Comparison of ENCODE assay signal across 1 cellular context in the genomic region with DNA sequence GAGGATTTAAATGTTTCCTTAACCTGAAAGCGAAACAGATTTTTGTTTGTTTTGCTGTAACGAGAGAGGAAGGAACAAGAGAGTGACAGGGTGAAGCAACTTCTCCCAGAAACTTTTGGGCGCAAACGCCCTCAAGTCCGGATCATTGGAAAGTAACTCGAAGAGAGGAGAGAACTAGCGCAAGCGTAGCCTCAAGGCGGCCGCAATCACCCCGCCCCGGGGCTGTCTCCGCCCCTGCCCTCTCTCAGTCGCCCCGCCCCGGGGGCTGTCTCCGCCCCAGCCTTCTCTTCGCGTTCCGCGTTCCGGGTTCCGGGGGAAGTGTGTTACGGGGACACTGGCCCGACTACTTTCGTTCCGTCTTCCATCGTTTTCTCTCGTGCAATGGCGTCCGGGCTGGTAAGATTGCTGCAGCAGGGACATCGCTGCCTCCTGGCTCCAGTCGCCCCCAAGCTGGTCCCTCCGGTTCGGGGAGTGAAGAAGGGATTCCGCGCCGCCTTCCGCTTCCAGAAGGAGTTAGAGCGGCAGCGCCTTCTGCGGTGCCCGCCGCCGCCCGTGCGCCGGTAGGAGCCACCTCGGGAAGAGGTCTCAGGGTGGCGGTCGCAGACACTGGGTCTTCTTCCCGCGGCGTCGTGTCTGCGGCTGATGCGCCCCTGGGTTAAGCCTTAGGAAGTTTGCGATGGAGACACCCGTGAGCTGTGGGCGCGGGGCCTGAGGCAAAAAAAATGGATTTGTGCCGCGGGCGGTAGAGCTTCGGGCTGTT.
TF ChIP-seq lines count a peak whose summit lies in the region.

Gene MRPL44, plus strand, starts transcription at position 372 of the 760 bp plus-strand sequence. Its CDS starts 10 bp downstream, at position 382.

TF ChIP-seq in HepG2, 621 proteins besides CTCF, POLR2A, EP300 and RAD21 (continued from another document and continues in another):
- TF ChIP-seq, protein P1, sequence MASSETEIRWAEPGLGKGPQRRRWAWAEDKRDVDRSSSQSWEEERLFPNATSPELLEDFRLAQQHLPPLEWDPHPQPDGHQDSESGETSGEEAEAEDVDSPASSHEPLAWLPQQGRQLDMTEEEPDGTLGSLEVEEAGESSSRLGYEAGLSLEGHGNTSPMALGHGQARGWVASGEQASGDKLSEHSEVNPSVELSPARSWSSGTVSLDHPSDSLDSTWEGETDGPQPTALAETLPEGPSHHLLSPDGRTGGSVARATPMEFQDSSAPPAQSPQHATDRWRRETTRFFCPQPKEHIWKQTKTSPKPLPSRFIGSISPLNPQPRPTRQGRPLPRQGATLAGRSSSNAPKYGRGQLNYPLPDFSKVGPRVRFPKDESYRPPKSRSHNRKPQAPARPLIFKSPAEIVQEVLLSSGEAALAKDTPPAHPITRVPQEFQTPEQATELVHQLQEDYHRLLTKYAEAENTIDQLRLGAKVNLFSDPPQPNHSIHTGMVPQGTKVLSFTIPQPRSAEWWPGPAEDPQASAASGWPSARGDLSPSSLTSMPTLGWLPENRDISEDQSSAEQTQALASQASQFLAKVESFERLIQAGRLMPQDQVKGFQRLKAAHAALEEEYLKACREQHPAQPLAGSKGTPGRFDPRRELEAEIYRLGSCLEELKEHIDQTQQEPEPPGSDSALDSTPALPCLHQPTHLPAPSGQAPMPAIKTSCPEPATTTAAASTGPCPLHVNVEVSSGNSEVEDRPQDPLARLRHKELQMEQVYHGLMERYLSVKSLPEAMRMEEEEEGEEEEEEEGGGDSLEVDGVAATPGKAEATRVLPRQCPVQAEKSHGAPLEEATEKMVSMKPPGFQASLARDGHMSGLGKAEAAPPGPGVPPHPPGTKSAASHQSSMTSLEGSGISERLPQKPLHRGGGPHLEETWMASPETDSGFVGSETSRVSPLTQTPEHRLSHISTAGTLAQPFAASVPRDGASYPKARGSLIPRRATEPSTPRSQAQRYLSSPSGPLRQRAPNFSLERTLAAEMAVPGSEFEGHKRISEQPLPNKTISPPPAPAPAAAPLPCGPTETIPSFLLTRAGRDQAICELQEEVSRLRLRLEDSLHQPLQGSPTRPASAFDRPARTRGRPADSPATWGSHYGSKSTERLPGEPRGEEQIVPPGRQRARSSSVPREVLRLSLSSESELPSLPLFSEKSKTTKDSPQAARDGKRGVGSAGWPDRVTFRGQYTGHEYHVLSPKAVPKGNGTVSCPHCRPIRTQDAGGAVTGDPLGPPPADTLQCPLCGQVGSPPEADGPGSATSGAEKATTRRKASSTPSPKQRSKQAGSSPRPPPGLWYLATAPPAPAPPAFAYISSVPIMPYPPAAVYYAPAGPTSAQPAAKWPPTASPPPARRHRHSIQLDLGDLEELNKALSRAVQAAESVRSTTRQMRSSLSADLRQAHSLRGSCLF (CRISPR knock-in tag; IDR thresholded peaks at IDR 0.05; ENCODE audit: borderline replicate concordance): no peak; the same call in 1 of the 2 replicates
- peak; percentile 92 for TF ChIP-seq ARNTL (CRISPR knock-in tag; IDR thresholded peaks at IDR 0.05)
- peak; percentile 93 for TF ChIP-seq AFF4 (CRISPR knock-in tag; IDR thresholded peaks at IDR 0.05)
- TF ChIP-seq, protein P2, sequence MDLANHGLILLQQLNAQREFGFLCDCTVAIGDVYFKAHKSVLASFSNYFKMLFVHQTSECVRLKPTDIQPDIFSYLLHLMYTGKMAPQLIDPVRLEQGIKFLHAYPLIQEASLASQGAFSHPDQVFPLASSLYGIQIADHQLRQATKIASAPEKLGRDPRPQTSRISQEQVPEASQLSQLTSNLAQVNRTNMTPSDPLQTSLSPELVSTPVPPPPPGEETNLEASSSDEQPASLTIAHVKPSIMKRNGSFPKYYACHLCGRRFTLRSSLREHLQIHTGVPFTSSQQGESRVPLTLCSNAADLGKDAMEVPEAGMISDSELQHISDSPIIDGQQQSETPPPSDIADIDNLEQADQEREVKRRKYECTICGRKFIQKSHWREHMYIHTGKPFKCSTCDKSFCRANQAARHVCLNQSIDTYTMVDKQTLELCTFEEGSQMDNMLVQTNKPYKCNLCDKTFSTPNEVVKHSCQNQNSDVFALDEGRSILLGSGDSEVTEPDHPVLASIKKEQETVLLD (CRISPR knock-in tag; IDR thresholded peaks at IDR 0.05; ENCODE audit: low read depth): no peak; the same call in 1 of the 2 replicates
- TF ChIP-seq PHF8 (CRISPR knock-in tag; IDR thresholded peaks at IDR 0.05): peak; percentile 99
- peak; percentile 98 for TF ChIP-seq GABPA (IDR thresholded peaks at IDR 0.05; ENCODE audit: low read depth, low read length)
- TF ChIP-seq GABPA (CRISPR knock-in tag; IDR thresholded peaks at IDR 0.05; ENCODE audit: low read depth): peak; percentile 99
- TF ChIP-seq, protein P3, sequence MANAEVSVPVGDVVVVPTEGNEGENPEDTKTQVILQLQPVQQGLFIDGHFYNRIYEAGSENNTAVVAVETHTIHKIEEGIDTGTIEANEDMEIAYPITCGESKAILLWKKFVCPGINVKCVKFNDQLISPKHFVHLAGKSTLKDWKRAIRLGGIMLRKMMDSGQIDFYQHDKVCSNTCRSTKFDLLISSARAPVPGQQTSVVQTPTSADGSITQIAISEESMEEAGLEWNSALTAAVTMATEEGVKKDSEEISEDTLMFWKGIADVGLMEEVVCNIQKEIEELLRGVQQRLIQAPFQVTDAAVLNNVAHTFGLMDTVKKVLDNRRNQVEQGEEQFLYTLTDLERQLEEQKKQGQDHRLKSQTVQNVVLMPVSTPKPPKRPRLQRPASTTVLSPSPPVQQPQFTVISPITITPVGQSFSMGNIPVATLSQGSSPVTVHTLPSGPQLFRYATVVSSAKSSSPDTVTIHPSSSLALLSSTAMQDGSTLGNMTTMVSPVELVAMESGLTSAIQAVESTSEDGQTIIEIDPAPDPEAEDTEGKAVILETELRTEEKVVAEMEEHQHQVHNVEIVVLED (CRISPR knock-in tag; IDR thresholded peaks at IDR 0.05; ENCODE audit: borderline replicate concordance): peak; percentile 86
- TF ChIP-seq CBFB (CRISPR knock-in tag; IDR thresholded peaks at IDR 0.05): peak; percentile 97
- TF ChIP-seq, protein P4, sequence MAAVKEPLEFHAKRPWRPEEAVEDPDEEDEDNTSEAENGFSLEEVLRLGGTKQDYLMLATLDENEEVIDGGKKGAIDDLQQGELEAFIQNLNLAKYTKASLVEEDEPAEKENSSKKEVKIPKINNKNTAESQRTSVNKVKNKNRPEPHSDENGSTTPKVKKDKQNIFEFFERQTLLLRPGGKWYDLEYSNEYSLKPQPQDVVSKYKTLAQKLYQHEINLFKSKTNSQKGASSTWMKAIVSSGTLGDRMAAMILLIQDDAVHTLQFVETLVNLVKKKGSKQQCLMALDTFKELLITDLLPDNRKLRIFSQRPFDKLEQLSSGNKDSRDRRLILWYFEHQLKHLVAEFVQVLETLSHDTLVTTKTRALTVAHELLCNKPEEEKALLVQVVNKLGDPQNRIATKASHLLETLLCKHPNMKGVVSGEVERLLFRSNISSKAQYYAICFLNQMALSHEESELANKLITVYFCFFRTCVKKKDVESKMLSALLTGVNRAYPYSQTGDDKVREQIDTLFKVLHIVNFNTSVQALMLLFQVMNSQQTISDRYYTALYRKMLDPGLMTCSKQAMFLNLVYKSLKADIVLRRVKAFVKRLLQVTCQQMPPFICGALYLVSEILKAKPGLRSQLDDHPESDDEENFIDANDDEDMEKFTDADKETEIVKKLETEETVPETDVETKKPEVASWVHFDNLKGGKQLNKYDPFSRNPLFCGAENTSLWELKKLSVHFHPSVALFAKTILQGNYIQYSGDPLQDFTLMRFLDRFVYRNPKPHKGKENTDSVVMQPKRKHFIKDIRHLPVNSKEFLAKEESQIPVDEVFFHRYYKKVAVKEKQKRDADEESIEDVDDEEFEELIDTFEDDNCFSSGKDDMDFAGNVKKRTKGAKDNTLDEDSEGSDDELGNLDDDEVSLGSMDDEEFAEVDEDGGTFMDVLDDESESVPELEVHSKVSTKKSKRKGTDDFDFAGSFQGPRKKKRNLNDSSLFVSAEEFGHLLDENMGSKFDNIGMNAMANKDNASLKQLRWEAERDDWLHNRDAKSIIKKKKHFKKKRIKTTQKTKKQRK (IDR thresholded peaks at IDR 0.05; ENCODE audit: low read length): no peak
- TF ChIP-seq AKAP8 (CRISPR knock-in tag; IDR thresholded peaks at IDR 0.05): 0 out of 2 replicates have a peak, but pooled peaks have one; percentile 40
- peak; percentile 93; the same call in 1 of the 2 replicates for TF ChIP-seq CC2D1A (CRISPR knock-in tag; IDR thresholded peaks at IDR 0.05)
- TF ChIP-seq, protein P5, sequence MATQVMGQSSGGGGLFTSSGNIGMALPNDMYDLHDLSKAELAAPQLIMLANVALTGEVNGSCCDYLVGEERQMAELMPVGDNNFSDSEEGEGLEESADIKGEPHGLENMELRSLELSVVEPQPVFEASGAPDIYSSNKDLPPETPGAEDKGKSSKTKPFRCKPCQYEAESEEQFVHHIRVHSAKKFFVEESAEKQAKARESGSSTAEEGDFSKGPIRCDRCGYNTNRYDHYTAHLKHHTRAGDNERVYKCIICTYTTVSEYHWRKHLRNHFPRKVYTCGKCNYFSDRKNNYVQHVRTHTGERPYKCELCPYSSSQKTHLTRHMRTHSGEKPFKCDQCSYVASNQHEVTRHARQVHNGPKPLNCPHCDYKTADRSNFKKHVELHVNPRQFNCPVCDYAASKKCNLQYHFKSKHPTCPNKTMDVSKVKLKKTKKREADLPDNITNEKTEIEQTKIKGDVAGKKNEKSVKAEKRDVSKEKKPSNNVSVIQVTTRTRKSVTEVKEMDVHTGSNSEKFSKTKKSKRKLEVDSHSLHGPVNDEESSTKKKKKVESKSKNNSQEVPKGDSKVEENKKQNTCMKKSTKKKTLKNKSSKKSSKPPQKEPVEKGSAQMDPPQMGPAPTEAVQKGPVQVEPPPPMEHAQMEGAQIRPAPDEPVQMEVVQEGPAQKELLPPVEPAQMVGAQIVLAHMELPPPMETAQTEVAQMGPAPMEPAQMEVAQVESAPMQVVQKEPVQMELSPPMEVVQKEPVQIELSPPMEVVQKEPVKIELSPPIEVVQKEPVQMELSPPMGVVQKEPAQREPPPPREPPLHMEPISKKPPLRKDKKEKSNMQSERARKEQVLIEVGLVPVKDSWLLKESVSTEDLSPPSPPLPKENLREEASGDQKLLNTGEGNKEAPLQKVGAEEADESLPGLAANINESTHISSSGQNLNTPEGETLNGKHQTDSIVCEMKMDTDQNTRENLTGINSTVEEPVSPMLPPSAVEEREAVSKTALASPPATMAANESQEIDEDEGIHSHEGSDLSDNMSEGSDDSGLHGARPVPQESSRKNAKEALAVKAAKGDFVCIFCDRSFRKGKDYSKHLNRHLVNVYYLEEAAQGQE (IDR thresholded peaks at IDR 0.05; ENCODE audit: borderline replicate concordance in 1 of 2, low read depth in 1 of 2, low read length in 2 of 2): peak in 1 of 2 experiments; percentile 80; a peak in 2 of 4 replicates
- peak; percentile 77; the same call in 1 of the 2 replicates for TF ChIP-seq HNRNPL (IDR thresholded peaks at IDR 0.05; ENCODE audit: low read depth, low read length)
- 0 out of 2 replicates have a peak, but pooled peaks have one; percentile 91 for TF ChIP-seq ZNF570 (CRISPR knock-in tag; IDR thresholded peaks at IDR 0.05; ENCODE audit: borderline replicate concordance)
- peak; percentile 98 for TF ChIP-seq KLF6 (CRISPR knock-in tag; IDR thresholded peaks at IDR 0.05)
- no peak for TF ChIP-seq ZNF282 (IDR thresholded peaks at IDR 0.05; ENCODE audit: partially characterized antibody)
- TF ChIP-seq MAF1 (CRISPR knock-in tag; IDR thresholded peaks at IDR 0.05; ENCODE audit: borderline replicate concordance): peak; percentile 95; the same call in 1 of the 2 replicates
- no peak for TF ChIP-seq GPN1 (CRISPR knock-in tag; IDR thresholded peaks at IDR 0.05; ENCODE audit: borderline replicate concordance)
- no peak for TF ChIP-seq SCMH1 (CRISPR knock-in tag; IDR thresholded peaks at IDR 0.05; ENCODE audit: borderline replicate concordance)
- TF ChIP-seq, protein P6, sequence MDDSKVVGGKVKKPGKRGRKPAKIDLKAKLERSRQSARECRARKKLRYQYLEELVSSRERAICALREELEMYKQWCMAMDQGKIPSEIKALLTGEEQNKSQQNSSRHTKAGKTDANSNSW (CRISPR knock-in tag; IDR thresholded peaks at IDR 0.05; ENCODE audit: borderline replicate concordance): peak; percentile 94
- no peak; the same call in 1 of the 2 replicates for TF ChIP-seq ZNF660 (CRISPR knock-in tag; IDR thresholded peaks at IDR 0.05; ENCODE audit: borderline replicate concordance, low read depth)
- TF ChIP-seq, protein P7, sequence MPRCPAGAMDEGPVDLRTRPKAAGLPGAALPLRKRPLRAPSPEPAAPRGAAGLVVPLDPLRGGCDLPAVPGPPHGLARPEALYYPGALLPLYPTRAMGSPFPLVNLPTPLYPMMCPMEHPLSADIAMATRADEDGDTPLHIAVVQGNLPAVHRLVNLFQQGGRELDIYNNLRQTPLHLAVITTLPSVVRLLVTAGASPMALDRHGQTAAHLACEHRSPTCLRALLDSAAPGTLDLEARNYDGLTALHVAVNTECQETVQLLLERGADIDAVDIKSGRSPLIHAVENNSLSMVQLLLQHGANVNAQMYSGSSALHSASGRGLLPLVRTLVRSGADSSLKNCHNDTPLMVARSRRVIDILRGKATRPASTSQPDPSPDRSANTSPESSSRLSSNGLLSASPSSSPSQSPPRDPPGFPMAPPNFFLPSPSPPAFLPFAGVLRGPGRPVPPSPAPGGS (CRISPR knock-in tag; IDR thresholded peaks at IDR 0.05): peak; percentile 98
- TF ChIP-seq MIXL1 (CRISPR knock-in tag; IDR thresholded peaks at IDR 0.05): peak; percentile 91
- peak; percentile 97 for TF ChIP-seq ZNF124 (CRISPR knock-in tag; IDR thresholded peaks at IDR 0.05)
- peak; percentile 97 for TF ChIP-seq ZNF205 (CRISPR knock-in tag; IDR thresholded peaks at IDR 0.05)
- TF ChIP-seq ZFP41 (CRISPR knock-in tag; IDR thresholded peaks at IDR 0.05; ENCODE audit: borderline replicate concordance): no peak
- TF ChIP-seq ZNF260 (CRISPR knock-in tag; IDR thresholded peaks at IDR 0.05; ENCODE audit: borderline replicate concordance, low read depth): no peak
- no peak; the same call in 1 of the 2 replicates for TF ChIP-seq ZNF253 (CRISPR knock-in tag; IDR thresholded peaks at IDR 0.05; ENCODE audit: borderline replicate concordance)
- peak; percentile 90 for TF ChIP-seq FOXO1 (CRISPR knock-in tag; IDR thresholded peaks at IDR 0.05)
- TF ChIP-seq KMT2B (CRISPR knock-in tag; IDR thresholded peaks at IDR 0.05): peak; percentile 100
- peak; percentile 78 for TF ChIP-seq KDM1A (CRISPR knock-in tag; IDR thresholded peaks at IDR 0.05)
